In the genomic region with DNA sequence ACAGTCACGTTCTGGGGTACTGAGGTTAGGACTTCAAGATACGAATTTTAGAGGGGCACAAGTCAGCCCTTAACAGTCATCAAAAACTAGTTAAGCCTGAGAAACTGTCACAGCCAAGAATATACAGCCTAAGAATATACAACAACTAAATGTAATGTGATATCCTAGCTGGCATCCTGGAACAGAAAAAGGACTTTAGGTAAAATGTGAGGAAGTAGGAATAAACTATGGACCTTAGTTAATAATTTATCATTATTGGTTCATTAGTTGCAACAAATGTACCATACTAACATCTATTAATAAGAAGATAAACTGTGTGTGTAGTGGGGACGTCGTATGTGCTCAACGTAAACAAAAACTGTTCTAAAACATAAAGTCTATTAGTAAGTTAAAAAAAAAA, we compare ENCODE assay signal across 8 cellular contexts. TPM values are rescaled to one million over a fixed set of nuclear protein-coding genes. Genes with fewer than 3 reads are reported as not detected.
A peak's percentile ranks its signal among the peaks of the same experiment; 100 is the strongest.
DNase-seq lines count a peak whose midpoint lies in the region; ATAC-seq and TF ChIP-seq lines count a peak whose summit lies in the region.

No MANE protein-coding gene starts in this region.

- CTCF ChIA-PET in Caco-2 (lab: Charles Lee) = interaction anchor here (1.2 kb wide), 1 partner anchor 30 kb away, joined by 5 read pairs; a partner anchor contains a TSS
- CTCF ChIA-PET in Panc1 (lab: Charles Lee) = no interaction called here

- H3K36me3 ChIP-seq in Caco-2 (ENCODE audit: control insufficient read depth, insufficient read depth, low read length) (no peaks in the 10 kb centered on the region), Panc1 (ENCODE audit: control insufficient read depth, insufficient read depth, low read length) (no peaks in the 10 kb centered on the region; the same call in 1 of the 2 replicates)

- no peak overlapping the region for H3K27ac Mint-ChIP-seq in Caco-2 (ENCODE audit: unreplicated experiment)
- peak overlapping the region; percentile 8 for H3K27ac Mint-ChIP-seq in progenitor cell of endocrine pancreas

- no peaks in the 10 kb centered on the region for H3K27me3 Mint-ChIP-seq in Caco-2 (ENCODE audit: insufficient read depth, unreplicated experiment)
- H3K27me3 Mint-ChIP-seq in progenitor cell of endocrine pancreas = no peaks in the 10 kb centered on the region

- H3K36me3 Mint-ChIP-seq in Caco-2 (ENCODE audit: insufficient read depth, unreplicated experiment) = peaks cover 40% of the 10 kb centered on the region
- H3K36me3 Mint-ChIP-seq in progenitor cell of endocrine pancreas (ENCODE audit: insufficient read depth) = peaks cover 6% of the 10 kb centered on the region

- H3K9me3 Mint-ChIP-seq in Caco-2 (ENCODE audit: unreplicated experiment) (no peaks in the 10 kb centered on the region), progenitor cell of endocrine pancreas (ENCODE audit: low read depth) (no peaks in the 10 kb centered on the region)

- H3K4me3 ChIP-seq in Caco-2 (ENCODE audit: low read depth, low read length) = peak overlapping the region; percentile 73
- peak overlapping the region; percentile 95 to 99 for H3K4me3 ChIP-seq in Panc1 (ENCODE audit: low read depth in 2 of 2, low read length in 2 of 2)
- H3K4me3 ChIP-seq in epithelial cell of proximal tubule (ENCODE audit: low read depth, low read length) = peak overlapping the region; percentile 96

- POLR2A ChIA-PET in Caco-2 (lab: Charles Lee) (interaction anchor here (0.5 to 1.1 kb wide), 3 partner anchors 30 to 489 kb away, joined by 3 to 17 read pairs (median 4); a partner anchor contains a TSS), Panc1 (lab: Charles Lee) (no interaction called here)

- H3K27ac ChIP-seq in Panc1 (ENCODE audit: low read length) = peak overlapping the region; percentile 99

- H3K4me1 Mint-ChIP-seq in Caco-2 (ENCODE audit: low read depth, unreplicated experiment) = peaks cover 8% of the 10 kb centered on the region
- peaks cover 34% of the 10 kb centered on the region for H3K4me1 Mint-ChIP-seq in progenitor cell of endocrine pancreas (ENCODE audit: low read depth)

- BruUV-seq in Caco-2 (replicated peaks; lab: Mats Ljungman, UMichigan) = no TSS peak
- no TSS peak for BruUV-seq in Panc1 (replicated peaks; lab: Mats Ljungman, UMichigan)

- peak overlapping the region; percentile 97 for H3K4me3 Mint-ChIP-seq in Caco-2 (ENCODE audit: unreplicated experiment)
- peak overlapping the region; percentile 96 for H3K4me3 Mint-ChIP-seq in progenitor cell of endocrine pancreas (ENCODE audit: low read depth)

- in situ Hi-C loops in Panc1 (cut with HindIII; ENCODE audit: low pct_unique_long_range_greater_than_20kb, low sequenced_read_pairs) = no loop called here

- TF ChIP-seq CTCF in Caco-2 (IDR thresholded peaks at IDR 0.05; ENCODE audit: insufficient read depth in 1 of 2, low read depth in 1 of 2, low read length in 1 of 2, severe bottlenecking in 1 of 2, unreplicated experiment in 1 of 2) = no peak
- TF ChIP-seq CTCF in Panc1 (IDR thresholded peaks at IDR 0.05) = no peak
- no peak for TF ChIP-seq CTCF in epithelial cell of proximal tubule (conservative IDR thresholded peaks at IDR 0.05; ENCODE audit: low read depth, low read length)
- no peak for TF ChIP-seq CTCF in progenitor cell of endocrine pancreas (IDR thresholded peaks at IDR 0.05; ENCODE audit: unreplicated experiment)

- DNase-seq in Caco-2 (no peak), Panc1 (ENCODE audit: low read depth, low spot score) (no peak), epithelial cell of proximal tubule (ENCODE audit: low read depth) (no peak), progenitor cell of endocrine pancreas (ENCODE audit: low spot score, unreplicated experiment) (no peak), OCI-M2 (lab: John Stamatoyannopoulos, UW; ENCODE audit: unreplicated experiment) (no peak), NCI-H446 (lab: John Stamatoyannopoulos, UW) (no peak), activated gamma-delta T cell treated with Interleukin-2 at 50 U/mL for 16 hours (no peak)

- H3K9me3 ChIP-seq in Caco-2 (no peaks in the 10 kb centered on the region), Panc1 (ENCODE audit: control insufficient read depth, insufficient read depth, low read depth, low read length) (no peaks in the 10 kb centered on the region)

- no peaks in the 10 kb centered on the region for H3K27me3 ChIP-seq in Caco-2 (replicated peaks; ENCODE audit: control insufficient read depth, insufficient read depth, low read length)
- no peaks in the 10 kb centered on the region for H3K27me3 ChIP-seq in Panc1 (ENCODE audit: control insufficient read depth, insufficient read depth, low read length)

- H3K4me1 ChIP-seq in Caco-2 = peaks cover 13% of the 10 kb centered on the region
- peaks cover 25% of the 10 kb centered on the region for H3K4me1 ChIP-seq in Panc1 (ENCODE audit: control insufficient read depth, insufficient read depth, low read length)

- ATAC-seq in Panc1 = no peak
- ATAC-seq in HG03095 (IDR thresholded peaks at IDR 0.05; ENCODE audit: unreplicated experiment) = no peak

- intact Hi-C loops in Caco-2 (cut with micrococcal nuclease; ENCODE audit: unreplicated experiment) = no loop called here
- intact Hi-C loops in Panc1 (cut with micrococcal nuclease; ENCODE audit: unreplicated experiment) = loop anchor here (10.0 kb wide), 1 partner anchor 89 kb away; no protein-coding TSS in a partner anchor

RNA-seq across cellular contexts. Expression of a gene that starts 1.1 kb away (rescaled TPM):
- total RNA-seq in Caco-2 (2022) (69.5 and 81.5 TPM in 2 replicates), Panc1 (2021; ENCODE audit: unreplicated experiment) (91.3 TPM), epithelial cell of proximal tubule (25.0 and 47.7 TPM in 2 replicates), progenitor cell of endocrine pancreas (207 and 213 TPM in 2 replicates)
- polyA plus RNA-seq in Panc1 (2012; ENCODE audit: insufficient read length) = 43.4 TPM

RNA-seq across cellular contexts. Expression of a gene that starts 30.0 kb away (rescaled TPM):
- total RNA-seq in Caco-2 (2022) (5.8 and 6.4 TPM in 2 replicates), Panc1 (2021; ENCODE audit: unreplicated experiment) (9.5 TPM), epithelial cell of proximal tubule (5.7 and 18.4 TPM in 2 replicates), progenitor cell of endocrine pancreas (4.2 and 4.8 TPM in 2 replicates)
- 4.2 TPM for polyA plus RNA-seq in Panc1 (2012; ENCODE audit: insufficient read length)
